ENCODE assay signal across 20 cellular contexts in the genomic region with DNA sequence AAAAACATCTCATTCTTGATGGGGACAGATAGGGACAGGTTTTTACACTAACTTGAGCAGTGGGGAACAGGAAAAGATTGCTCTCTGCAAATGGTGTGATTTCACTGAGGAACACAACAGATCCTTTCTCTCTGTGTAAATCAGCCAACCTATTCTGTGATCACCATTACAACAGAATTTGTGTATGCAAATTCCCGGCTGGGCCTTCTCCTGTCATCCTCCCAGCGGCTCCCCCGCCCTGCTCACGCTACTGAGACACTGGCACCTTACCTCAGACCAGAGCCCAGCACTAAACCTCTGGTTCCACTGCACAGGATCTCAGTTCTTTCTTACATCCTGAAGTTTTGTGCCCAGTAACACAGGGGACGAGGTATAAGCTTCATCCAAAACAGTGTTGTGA.
"Had no signal": no experiment of that assay in that cellular context is flagged by ENCODE, and none has a peak within 500 bp of the region (broad histone marks: within the 10 kb centered on the region; RNA-seq: fewer than 3 reads in every experiment).

No MANE protein-coding gene starts in this region.

- H3K4me3 ChIP-seq: left lung, neural progenitor cell, stomach, tibial artery, uterus had no signal

- H3K27me3 ChIP-seq: left lung, neural progenitor cell, stomach, tibial artery, uterus had no signal

- H3K27me3 Mint-ChIP-seq: activated CD4-positive, alpha-beta memory T cell treated with anti-CD3 and anti-CD28 coated beads for 36 hours; activated naive CD8-positive, alpha-beta T cell; dendritic cell treated with granulocyte-macrophage colony-stimulating factor and Interleukin-4, amounts not matched to agents 40 ng/mL and 50 ng/mL, for 4 days had no signal

- H3K4me3 Mint-ChIP-seq: activated CD4-positive, alpha-beta memory T cell treated with anti-CD3 and anti-CD28 coated beads for 36 hours; activated naive CD8-positive, alpha-beta T cell; brain; dendritic cell treated with granulocyte-macrophage colony-stimulating factor and Interleukin-4, amounts not matched to agents 40 ng/mL and 50 ng/mL, for 4 days; neural progenitor cell; T-helper 2 cell treated with Interferon-gamma antibody and Interleukin-4, amounts not matched to agents 5 μg/mL and 100 μg/mL, for 36 hours had no signal

- H3K27ac Mint-ChIP-seq: activated CD4-positive, alpha-beta memory T cell treated with anti-CD3 and anti-CD28 coated beads for 36 hours; activated naive CD8-positive, alpha-beta T cell; dendritic cell treated with granulocyte-macrophage colony-stimulating factor and Interleukin-4, amounts not matched to agents 40 ng/mL and 50 ng/mL, for 4 days; neural progenitor cell; T-helper 2 cell treated with Interferon-gamma antibody and Interleukin-4, amounts not matched to agents 5 μg/mL and 100 μg/mL, for 36 hours had no signal

- H3K9ac ChIP-seq: neural progenitor cell had no signal

- H3K9me3 ChIP-seq: left lung, stomach, tibial artery, uterus had no signal

- H3K27ac ChIP-seq: left lung, neural progenitor cell, stomach, tibial artery, uterus had no signal

- H3K4me1 ChIP-seq: stomach, tibial artery, uterus had no signal

- ATAC-seq: left lung had no signal

- H2AFZ ChIP-seq: neural progenitor cell had no signal

- H3K36me3 ChIP-seq: neural progenitor cell, uterus had no signal

- H3K36me3 Mint-ChIP-seq: activated CD4-positive, alpha-beta memory T cell treated with anti-CD3 and anti-CD28 coated beads for 36 hours had no signal

- H3K4me2 ChIP-seq: neural progenitor cell had no signal

- DNase-seq: activated CD4-positive, alpha-beta memory T cell treated with anti-CD3 and anti-CD28 coated beads for 36 hours; activated gamma-delta T cell; activated T-cell treated with anti-CD3 and anti-CD28 coated beads, Interleukin-2, amount 50 U/mL, for 48 hours; amygdala; cerebellar nuclear complex; erythroblast; hippocampal formation; left lung; mesenchymal stem cell; posterior cingulate gyrus; stimulated activated CD4-positive, alpha-beta T cell treated with anti-CD3 and anti-CD28 coated beads, Interleukin-4, amount 100 ng/mL, for 4 hours; stomach; tibial artery; uterus had no signal

- H3K9me3 Mint-ChIP-seq: activated CD4-positive, alpha-beta memory T cell treated with anti-CD3 and anti-CD28 coated beads for 36 hours; brain; dendritic cell treated with granulocyte-macrophage colony-stimulating factor and Interleukin-4, amounts not matched to agents 40 ng/mL and 50 ng/mL, for 4 days; neural progenitor cell; T-helper 2 cell treated with Interferon-gamma antibody and Interleukin-4, amounts not matched to agents 5 μg/mL and 100 μg/mL, for 36 hours had no signal

- FAIRE-seq: keratinocyte had no signal
